ENCODE assay signal across 14 cellular contexts in the genomic region with DNA sequence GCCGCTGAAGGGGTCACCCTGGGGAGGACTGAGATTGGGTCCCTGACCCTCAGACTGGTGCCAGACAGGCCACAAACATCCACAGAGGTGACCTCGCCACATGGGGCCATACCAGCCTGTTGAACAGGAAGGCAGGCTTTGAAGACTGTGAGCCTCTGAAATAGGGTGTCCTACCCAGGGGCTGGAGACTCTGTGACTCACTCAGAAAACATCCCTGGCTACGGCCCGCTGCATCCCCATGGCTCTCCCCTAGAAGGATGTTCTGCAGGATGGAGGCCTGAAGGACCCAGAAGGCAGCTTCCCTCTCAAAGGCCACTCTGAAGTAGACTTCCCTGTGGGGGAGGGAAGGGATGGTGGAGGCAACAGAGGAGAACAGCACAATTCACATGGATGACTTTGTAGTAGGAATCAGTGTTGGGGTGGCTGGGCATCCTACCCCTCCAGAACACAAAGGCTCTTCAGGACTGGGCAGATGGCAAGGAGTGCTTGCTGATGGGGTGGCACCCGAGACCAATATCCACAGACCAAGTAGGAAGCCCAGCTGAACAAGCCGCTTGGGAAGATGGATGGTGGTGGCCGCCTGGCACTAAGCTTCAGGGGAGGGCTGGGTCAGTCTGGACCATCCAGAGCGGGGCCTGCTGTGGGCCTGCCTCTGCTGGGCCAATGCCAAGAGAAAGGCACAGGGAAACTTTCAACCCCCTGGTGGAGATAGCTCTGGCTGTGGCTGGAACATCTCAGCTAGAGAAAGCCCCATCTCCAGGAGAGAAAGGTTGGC. TPM values are rescaled to one million over a fixed set of nuclear protein-coding genes. Genes with fewer than 3 reads are reported as not detected.
DNase-seq lines count a peak whose midpoint lies in the region; ATAC-seq and TF ChIP-seq lines count a peak whose summit lies in the region.
"Had no signal": no experiment of that assay in that cellular context is flagged by ENCODE, and none has a peak within 500 bp of the region (broad histone marks: within the 10 kb centered on the region; RNA-seq: fewer than 3 reads in every experiment).

No MANE protein-coding gene starts in this region.

- no peak for TF ChIP-seq POLR2A in spleen (IDR thresholded peaks at IDR 0.05)

- H2AFZ ChIP-seq in SK-N-SH (ENCODE audit: low read depth) = no peak overlapping the region

- no peaks in the 10 kb centered on the region; the same call in 1 of the 2 replicates for H3K79me2 ChIP-seq in SK-N-SH (ENCODE audit: insufficient read depth)

- no peak overlapping the region; the same call in 1 of the 2 replicates for H3K9ac ChIP-seq in SK-N-SH

- no peak overlapping the region for H3K4me3 Mint-ChIP-seq in activated CD4-positive, alpha-beta T cell treated with anti-CD3 and anti-CD28 coated beads, Interleukin-2, amount 10 ng/mL, durations not matched to agents 7 days and 5 days
- no peak overlapping the region for H3K4me3 Mint-ChIP-seq in activated CD4-positive, alpha-beta T cell treated with anti-CD3 and anti-CD28 coated beads for 36 hours
- no peak overlapping the region for H3K4me3 Mint-ChIP-seq in activated CD4-positive, alpha-beta memory T cell treated with anti-CD3 and anti-CD28 coated beads for 36 hours

- TF ChIP-seq RAD21 in SK-N-SH (IDR thresholded peaks at IDR 0.05; ENCODE audit: low read length) = no peak

- CTCF ChIA-PET in activated CD4-positive, alpha-beta T cell treated with anti-CD3 and anti-CD28 coated beads, Interleukin-2, amount 10 ng/mL, durations not matched to agents 7 days and 5 days (lab: Charles Lee) = interaction anchor here (0.7 to 1.1 kb wide), 2 partner anchors 50 to 89 kb away, joined by 3 read pairs; no protein-coding TSS in a partner anchor
- CTCF ChIA-PET in activated CD4-positive, alpha-beta T cell treated with anti-CD3 and anti-CD28 coated beads for 36 hours (lab: Charles Lee) = interaction anchor here (0.6 to 1.4 kb wide), 3 partner anchors 9 to 87 kb away, joined by 3 read pairs; no protein-coding TSS in a partner anchor
- CTCF ChIA-PET in SK-N-SH (lab: Yijun Ruan, JAX) = interaction anchor here (1.0 to 1.8 kb wide), 4 partner anchors 17 to 90 kb away, joined by 3 to 4 read pairs (median 4); a partner anchor contains a TSS
- CTCF ChIA-PET in activated CD4-positive, alpha-beta memory T cell treated with anti-CD3 and anti-CD28 coated beads for 36 hours (lab: Charles Lee) = no interaction called here

- H3K9me3 ChIP-seq in SK-N-SH = no peaks in the 10 kb centered on the region
- H3K9me3 ChIP-seq in spleen = no peaks in the 10 kb centered on the region

- no peak for TF ChIP-seq EP300 in SK-N-SH (IDR thresholded peaks at IDR 0.05; ENCODE audit: borderline replicate concordance in 1 of 2, low read depth in 1 of 2, low read length in 1 of 2)

- no peaks in the 10 kb centered on the region for H3K9me3 Mint-ChIP-seq in activated CD4-positive, alpha-beta T cell treated with anti-CD3 and anti-CD28 coated beads, Interleukin-2, amount 10 ng/mL, durations not matched to agents 7 days and 5 days
- H3K9me3 Mint-ChIP-seq in activated CD4-positive, alpha-beta T cell treated with anti-CD3 and anti-CD28 coated beads for 36 hours (ENCODE audit: low read depth) = no peaks in the 10 kb centered on the region
- H3K9me3 Mint-ChIP-seq in activated CD4-positive, alpha-beta memory T cell treated with anti-CD3 and anti-CD28 coated beads for 36 hours = no peaks in the 10 kb centered on the region
- H3K9me3 Mint-ChIP-seq: activated T-helper 2 cell treated with anti-CD3 and anti-CD28 coated beads, Interferon-gamma antibody, Interleukin-2, Interleukin-4, amounts not matched to agents 10 μg/mL and 5 μg/mL and 100 μg/mL, durations not matched to agents 14 hours and 24 hours and 36 hours had no signal

- WGBS in SK-N-SH (ENCODE audit: low lambda C conversion rate) = 96% methylated on average over 4 of the region's 8 CpGs
- 80 to 93% (median 91%) methylated on average over 6 to 8 of the region's 8 CpGs for WGBS in spleen, 5 donors

- H3K36me3 ChIP-seq in SK-N-SH (replicated peaks in 1 of 2; ENCODE audit: control insufficient read depth in 1 of 2, insufficient read depth in 2 of 2, low read length in 1 of 2) = no peaks in the 10 kb centered on the region
- peaks cover 0 to 48% (median 0%) of the 10 kb centered on the region in 6 donors for H3K36me3 ChIP-seq in spleen

- TF ChIP-seq CTCF in SK-N-SH (IDR thresholded peaks at IDR 0.05) = no peak
- no peak for TF ChIP-seq CTCF in spleen (IDR thresholded peaks at IDR 0.05 in 8 of 11, conservative IDR thresholded peaks at IDR 0.05 in 3 of 11)

- peak overlapping the region; percentile 48 for H3K27ac Mint-ChIP-seq in activated CD4-positive, alpha-beta T cell treated with anti-CD3 and anti-CD28 coated beads, Interleukin-2, amount 10 ng/mL, durations not matched to agents 7 days and 5 days
- H3K27ac Mint-ChIP-seq in activated CD4-positive, alpha-beta T cell treated with anti-CD3 and anti-CD28 coated beads for 36 hours = no peak overlapping the region
- H3K27ac Mint-ChIP-seq in activated CD4-positive, alpha-beta memory T cell treated with anti-CD3 and anti-CD28 coated beads for 36 hours = no peak overlapping the region

- no peaks in the 10 kb centered on the region for H3K4me1 Mint-ChIP-seq in activated CD4-positive, alpha-beta T cell treated with anti-CD3 and anti-CD28 coated beads, Interleukin-2, amount 10 ng/mL, durations not matched to agents 7 days and 5 days
- H3K4me1 Mint-ChIP-seq in activated CD4-positive, alpha-beta T cell treated with anti-CD3 and anti-CD28 coated beads for 36 hours = no peaks in the 10 kb centered on the region
- H3K4me1 Mint-ChIP-seq in activated CD4-positive, alpha-beta memory T cell treated with anti-CD3 and anti-CD28 coated beads for 36 hours (ENCODE audit: low read depth) = no peaks in the 10 kb centered on the region

- H3K27me3 ChIP-seq in SK-N-SH (ENCODE audit: insufficient read depth) (no peaks in the 10 kb centered on the region), spleen (replicated peaks in 1 of 7) (no peaks in the 10 kb centered on the region)

- no peak for ATAC-seq in activated CD4-positive, alpha-beta T cell treated with anti-CD3 and anti-CD28 coated beads for 36 hours

- POLR2A ChIA-PET in activated CD4-positive, alpha-beta T cell treated with anti-CD3 and anti-CD28 coated beads, Interleukin-2, amount 10 ng/mL, durations not matched to agents 7 days and 5 days (lab: Charles Lee) = no interaction called here
- POLR2A ChIA-PET in activated CD4-positive, alpha-beta T cell treated with anti-CD3 and anti-CD28 coated beads for 36 hours (lab: Charles Lee) = no interaction called here
- POLR2A ChIA-PET in SK-N-SH (lab: Yijun Ruan, JAX) = no interaction called here
- POLR2A ChIA-PET in activated CD4-positive, alpha-beta memory T cell treated with anti-CD3 and anti-CD28 coated beads for 36 hours (lab: Charles Lee) = no interaction called here

- no peaks in the 10 kb centered on the region for H4K20me1 ChIP-seq in SK-N-SH (ENCODE audit: insufficient read depth)

- H3K4me3 ChIP-seq in SK-N-SH (ENCODE audit: low read depth in 2 of 2, low read length in 1 of 2) (no peak overlapping the region), spleen (no peak overlapping the region)

- peaks cover 8% of the 10 kb centered on the region for H3F3A ChIP-seq in SK-N-SH (replicated peaks; ENCODE audit: insufficient read depth)

- no peaks in the 10 kb centered on the region for H3K36me3 Mint-ChIP-seq in activated CD4-positive, alpha-beta T cell treated with anti-CD3 and anti-CD28 coated beads, Interleukin-2, amount 10 ng/mL, durations not matched to agents 7 days and 5 days (ENCODE audit: low read depth)
- no peaks in the 10 kb centered on the region for H3K36me3 Mint-ChIP-seq in activated CD4-positive, alpha-beta T cell treated with anti-CD3 and anti-CD28 coated beads for 36 hours (ENCODE audit: low read depth)
- H3K36me3 Mint-ChIP-seq in activated CD4-positive, alpha-beta memory T cell treated with anti-CD3 and anti-CD28 coated beads for 36 hours = peaks cover 6% of the 10 kb centered on the region

- no peaks in the 10 kb centered on the region for H3K27me3 Mint-ChIP-seq in activated CD4-positive, alpha-beta T cell treated with anti-CD3 and anti-CD28 coated beads, Interleukin-2, amount 10 ng/mL, durations not matched to agents 7 days and 5 days
- no peaks in the 10 kb centered on the region for H3K27me3 Mint-ChIP-seq in activated CD4-positive, alpha-beta T cell treated with anti-CD3 and anti-CD28 coated beads for 36 hours
- H3K27me3 Mint-ChIP-seq in activated CD4-positive, alpha-beta memory T cell treated with anti-CD3 and anti-CD28 coated beads for 36 hours = no peaks in the 10 kb centered on the region

- intact Hi-C loops in activated CD4-positive, alpha-beta T cell treated with anti-CD3 and anti-CD28 coated beads for 36 hours (cut with DNase I, micrococcal nuclease) = no loop called here
- intact Hi-C loops in spleen (cut with DNase I; ENCODE audit: low total_unique reads) = no loop called here
- intact Hi-C loops in activated CD4-positive, alpha-beta memory T cell treated with anti-CD3 and anti-CD28 coated beads for 36 hours (cut with micrococcal nuclease) = no loop called here

- H3K4me2 ChIP-seq in SK-N-SH = no peak overlapping the region

- H3K27ac ChIP-seq in SK-N-SH (ENCODE audit: low read depth in 2 of 2, low read length in 1 of 2) (peak overlapping the region in 1 of 2 experiments; percentile 47; a peak in 2 of 4 replicates), spleen (no peak overlapping the region)

- DNase-seq in activated CD4-positive, alpha-beta T cell treated with anti-CD3 and anti-CD28 coated beads, Interleukin-2, amount 10 ng/mL, durations not matched to agents 7 days and 5 days = no peak
- DNase-seq in activated CD4-positive, alpha-beta T cell treated with anti-CD3 and anti-CD28 coated beads for 36 hours = no peak
- DNase-seq in SK-N-SH (no peak), glomerular visceral epithelial cell (ENCODE audit: extremely low spot score) (peak; percentile 94), spleen (peak; percentile 41)
- DNase-seq in activated CD4-positive, alpha-beta memory T cell treated with anti-CD3 and anti-CD28 coated beads for 36 hours = no peak
- no peak for DNase-seq in activated T-cell treated with anti-CD3 and anti-CD28 coated beads, Interleukin-2, amount 50 U/mL, for 48 hours
- no peak for DNase-seq in activated T-cell treated with anti-CD3 and anti-CD28 coated beads, Interleukin-2, amount 50 U/mL, for 1 hour
- DNase-seq: 8988T; activated CD4-positive, CD25-positive, alpha-beta regulatory T cell treated with anti-CD3 and anti-CD28 coated beads, Interleukin-2, amount 50 U/mL, for 72 hours; foreskin melanocyte; GDM1; NCI-H1105 had no signal

- H3K4me1 ChIP-seq in SK-N-SH (ENCODE audit: control insufficient read depth in 1 of 2, insufficient read depth in 2 of 2, low read depth in 1 of 2, low read length in 1 of 2) (peaks cover 28 to 34% of the 10 kb centered on the region in 2 experiments; a peak in 3 of 4 replicates), spleen (peaks cover 0 to 15% (median 3%) of the 10 kb centered on the region in 6 donors)

- no peaks in the 10 kb centered on the region for H3K9me2 ChIP-seq in SK-N-SH

RNA-seq across cellular contexts. Expression of a gene that starts 37.6 kb away (rescaled TPM):
- 10 to 100 TPM; 38.3 to 42.0 TPM for total RNA-seq in activated CD4-positive, alpha-beta T cell treated with anti-CD3 and anti-CD28 coated beads, Interleukin-2, amount 10 ng/mL, durations not matched to agents 7 days and 5 days
- 10 to 100 TPM; 17.1 to 20.3 TPM for total RNA-seq in activated CD4-positive, alpha-beta T cell treated with anti-CD3 and anti-CD28 coated beads for 36 hours
- polyA plus RNA-seq in SK-N-SH (2012; rRNA removed) (24.3 and 25.8 TPM in 2 replicates), spleen (10 to 100 TPM in 1 of 3 donors, 1 to 10 TPM in 2; 5.4 to 20.1 (median 6.9) TPM)
- polyA plus RNA-seq in SK-N-SH (2012; cell fraction: cytosol; rRNA removed) = 13.1 and 20.1 TPM in 2 replicates
- polyA plus RNA-seq in SK-N-SH (2012; cell fraction: nucleus; rRNA removed) = 14.4 and 15.6 TPM in 2 replicates
- 10 to 100 TPM; 31.5 to 68.6 (median 42.6) TPM for total RNA-seq in spleen
- 10 to 100 TPM; 14.1 to 14.5 TPM for total RNA-seq in activated CD4-positive, alpha-beta memory T cell treated with anti-CD3 and anti-CD28 coated beads for 36 hours

Comparison
In these comparisons a context has a peak if more than half of its experiments do, and no peak if none do; other contexts are left out.
1. DNase-seq: peak in glomerular visceral epithelial cell (single experiment) and spleen (single experiment); none in activated CD4-positive, alpha-beta T cell treated with anti-CD3 and anti-CD28 coated beads, Interleukin-2, amount 10 ng/mL, durations not matched to agents 7 days and 5 days (single experiment), activated CD4-positive, alpha-beta T cell treated with anti-CD3 and anti-CD28 coated beads for 36 hours (single experiment), SK-N-SH (single experiment), activated CD4-positive, alpha-beta memory T cell treated with anti-CD3 and anti-CD28 coated beads for 36 hours (single experiment), activated T-cell treated with anti-CD3 and anti-CD28 coated beads, Interleukin-2, amount 50 U/mL, for 48 hours (0 of 2) and activated T-cell treated with anti-CD3 and anti-CD28 coated beads, Interleukin-2, amount 50 U/mL, for 1 hour (single experiment).